In genomic region chr7:140479739-140480084, GRCh38 we compare ENCODE assay signal across 8 cellular contexts. TPM values are rescaled to one million over a fixed set of nuclear protein-coding genes. Genes with fewer than 3 reads are reported as not detected.
DNase-seq lines count a peak whose midpoint lies in the region; TF ChIP-seq lines count a peak whose summit lies in the region.

No MANE protein-coding gene starts in this region.

- no peak for TF ChIP-seq CTCF in GM12875 (IDR thresholded peaks at IDR 0.05; ENCODE audit: borderline replicate concordance, insufficient read depth, low read depth, low read length)
- no peak for TF ChIP-seq CTCF in OCI-LY3 (IDR thresholded peaks at IDR 0.05; ENCODE audit: low read depth, low read length)

- H3K9ac ChIP-seq in OCI-LY3 (ENCODE audit: low read length) (peak overlapping the region; percentile 78; the same call in 1 of the 2 replicates), rectal smooth muscle tissue (ENCODE audit: low read length) (no peak overlapping the region)

- 0 out of 2 replicates have a peak, but pooled peaks cover 2% of the 10 kb centered on the region for H3K27me3 ChIP-seq in OCI-LY3 (ENCODE audit: low read depth, low read length)
- H3K27me3 ChIP-seq in esophagus (ENCODE audit: control insufficient read depth in 1 of 2, insufficient read depth in 2 of 2, low read length in 2 of 2), result no peaks in the 10 kb centered on the region
- H3K27me3 ChIP-seq in rectal smooth muscle tissue (ENCODE audit: control insufficient read depth, insufficient read depth, low read length), result no peaks in the 10 kb centered on the region

- H3K4me2 ChIP-seq in OCI-LY3 (ENCODE audit: low read length), result peak overlapping the region; percentile 99

- peaks cover 32% of the 10 kb centered on the region for H4K20me1 ChIP-seq in OCI-LY3 (ENCODE audit: insufficient read depth, low read length)

- no peaks in the 10 kb centered on the region for H3K9me3 ChIP-seq in OCI-LY3 (ENCODE audit: insufficient read depth, low read length)
- H3K9me3 ChIP-seq in esophagus (ENCODE audit: control insufficient read depth in 2 of 2, insufficient read depth in 1 of 2, low read depth in 1 of 2, low read length in 1 of 2), result no peaks in the 10 kb centered on the region

- H3K27ac ChIP-seq in OCI-LY3 (ENCODE audit: low read length) (no peak overlapping the region), esophagus (ENCODE audit: low read depth in 2 of 2, low read length in 1 of 2) (peak overlapping the region; percentile 85 to 97), rectal smooth muscle tissue (ENCODE audit: low read depth, low read length) (peak overlapping the region; percentile 90)

- H3K36me3 ChIP-seq in OCI-LY3 (replicated peaks; ENCODE audit: low read depth, low read length), result no peaks in the 10 kb centered on the region
- H3K36me3 ChIP-seq in esophagus (ENCODE audit: control insufficient read depth in 2 of 2, insufficient read depth in 2 of 2, low read length in 1 of 2), result no peaks in the 10 kb centered on the region
- H3K36me3 ChIP-seq in rectal smooth muscle tissue (ENCODE audit: control insufficient read depth, insufficient read depth, low read length), result no peaks in the 10 kb centered on the region

- peak overlapping the region; percentile 99 for H2AFZ ChIP-seq in OCI-LY3 (ENCODE audit: low read depth, low read length)

- H3K4me3 ChIP-seq in GM12875 (ENCODE audit: low read depth, low read length) (peak overlapping the region; percentile 97), OCI-LY3 (ENCODE audit: low read length) (peak overlapping the region; percentile 90), esophagus (ENCODE audit: low read depth in 1 of 2, low read length in 2 of 2) (peak overlapping the region; percentile 80 to 98), rectal smooth muscle tissue (ENCODE audit: low read length) (peak overlapping the region; percentile 85)

- no peak for DNase-seq in stimulated activated CD4-positive, alpha-beta T cell treated with anti-CD3 and anti-CD28 coated beads, Interleukin-4, amount 100 ng/mL, for 1 hour
- DNase-seq in UCSD-AML1 (lab: John Stamatoyannopoulos, UW; ENCODE audit: unreplicated experiment), result no peak
- DNase-seq in stimulated activated CD4-positive, alpha-beta T cell treated with anti-CD3 and anti-CD28 coated beads, Interleukin-1b, Interleukin-23, amount 100 ng/mL, for 48 hours, result no peak
- DNase-seq in activated CD4-positive, CD25-positive, alpha-beta regulatory T cell (lab: John Stamatoyannopoulos, UW), result no peak

- H3K4me1 ChIP-seq in OCI-LY3 (ENCODE audit: low read length) (peaks cover 17% of the 10 kb centered on the region), esophagus (ENCODE audit: control insufficient read depth in 2 of 2, insufficient read depth in 2 of 2, low read length in 1 of 2) (peaks cover 0 to 4% of the 10 kb centered on the region in 2 donors), rectal smooth muscle tissue (ENCODE audit: control insufficient read depth, insufficient read depth, low read length) (peaks cover 5% of the 10 kb centered on the region)

- peaks cover 44% of the 10 kb centered on the region for H3K79me2 ChIP-seq in OCI-LY3 (ENCODE audit: low read length)

- 2 to 3% methylated on average over 2 of the region's 2 CpGs for WGBS in esophagus, 2 donors

RNA-seq across cellular contexts. Expression of gene MKRN1, which starts 0.4 kb away (rescaled TPM):
- 10 to 100 TPM; 35.5 to 38.1 TPM for polyA plus RNA-seq in esophagus
